Comparison of ENCODE assay signal across 9 cellular contexts in genomic region chr19:18194554-18195238, GRCh38. TPM values are rescaled to one million over a fixed set of nuclear protein-coding genes. Genes with fewer than 3 reads are reported as not detected.
DNase-seq lines count a peak whose midpoint lies in the region; ATAC-seq and TF ChIP-seq lines count a peak whose summit lies in the region.
"Had no signal": no experiment of that assay in that cellular context is flagged by ENCODE, and none has a peak within 500 bp of the region (broad histone marks: within the 10 kb centered on the region; RNA-seq: fewer than 3 reads in every experiment).

No MANE protein-coding gene starts in this region.

- no peak for ATAC-seq in gastroesophageal sphincter

- no peak for TF ChIP-seq CTCF in gastroesophageal sphincter (IDR thresholded peaks at IDR 0.05)

- peak overlapping the region in 1 of 2 donors; percentile 85 for H3K4me3 ChIP-seq in gastroesophageal sphincter

- TF ChIP-seq POLR2A in gastroesophageal sphincter (IDR thresholded peaks at IDR 0.05): no peak

- TF ChIP-seq EP300 in gastroesophageal sphincter (IDR thresholded peaks at IDR 0.05): no peak

- no peak overlapping the region for H3K27ac Mint-ChIP-seq in activated CD4-positive, alpha-beta memory T cell treated with anti-CD3 and anti-CD28 coated beads for 36 hours

- H3K9me3 ChIP-seq in gastroesophageal sphincter: no peaks in the 10 kb centered on the region

- peaks cover 12% of the 10 kb centered on the region for H3K36me3 Mint-ChIP-seq in activated CD4-positive, alpha-beta memory T cell treated with anti-CD3 and anti-CD28 coated beads for 36 hours

- 0% methylated on average over 1 of the region's 27 CpGs; no CpG with 5 or more reads in 1 of the 2 donors for WGBS in gastroesophageal sphincter (ENCODE audit: low coverage in 1 of 2), 2 donors

- peak overlapping the region; percentile 79 to 96 (median 96) for H3K27ac ChIP-seq in gastroesophageal sphincter

- POLR2A ChIA-PET in activated CD4-positive, alpha-beta memory T cell treated with anti-CD3 and anti-CD28 coated beads for 36 hours (lab: Charles Lee): no interaction called here

- H3K27me3 Mint-ChIP-seq in activated CD4-positive, alpha-beta memory T cell treated with anti-CD3 and anti-CD28 coated beads for 36 hours: no peaks in the 10 kb centered on the region

- CTCF ChIA-PET in activated CD4-positive, alpha-beta memory T cell treated with anti-CD3 and anti-CD28 coated beads for 36 hours (lab: Charles Lee): interaction anchor here (0.6 to 1.6 kb wide), 6 partner anchors 10 to 146 kb away, joined by 3 to 5 read pairs (median 4); partner anchors contain the start of genes PGPEP1 and RAB3A

- peaks cover 21% of the 10 kb centered on the region for H3K4me1 Mint-ChIP-seq in activated CD4-positive, alpha-beta memory T cell treated with anti-CD3 and anti-CD28 coated beads for 36 hours (ENCODE audit: low read depth)

- H3K27me3 ChIP-seq in gastroesophageal sphincter: no peaks in the 10 kb centered on the region

- peak overlapping the region; percentile 86 for H3K4me3 Mint-ChIP-seq in activated CD4-positive, alpha-beta memory T cell treated with anti-CD3 and anti-CD28 coated beads for 36 hours

- intact Hi-C loops in activated CD4-positive, alpha-beta memory T cell treated with anti-CD3 and anti-CD28 coated beads for 36 hours (cut with micrococcal nuclease): no loop called here

- DNase-seq in activated T-cell treated with anti-CD3 and anti-CD28 coated beads for 24 hours (ENCODE audit: low read depth) (peak; percentile 21), activated T-cell treated with anti-CD3 and anti-CD28 coated beads for 4 hours (no peak), NCI-H510A (lab: John Stamatoyannopoulos, UW) (no peak), NCI-H1694 (lab: John Stamatoyannopoulos, UW) (no peak), NCI-H2171 treated with DMSO at 0.1 percent for 48 hours (lab: John Stamatoyannopoulos, UW) (no peak)
- DNase-seq in activated CD4-positive, alpha-beta memory T cell treated with anti-CD3 and anti-CD28 coated beads for 36 hours: peak; percentile 44
- peak; percentile 42 to 48 for DNase-seq in stimulated activated CD4-positive, alpha-beta T cell treated with anti-CD3 and anti-CD28 coated beads, Interleukin-2, amount 100 ng/mL, for 24 hours

- H3K36me3 ChIP-seq in gastroesophageal sphincter: peaks cover 0 to 42% of the 10 kb centered on the region in 2 donors

- H3K9me3 Mint-ChIP-seq in activated CD4-positive, alpha-beta memory T cell treated with anti-CD3 and anti-CD28 coated beads for 36 hours: no peaks in the 10 kb centered on the region

- peaks cover 0 to 44% (median 16%) of the 10 kb centered on the region in 3 donors for H3K4me1 ChIP-seq in gastroesophageal sphincter

RNA-seq across cellular contexts. Expression of gene MPV17L2, which starts 1.7 kb away (rescaled TPM):
- 1 to 10 TPM; 6.4 to 7.3 TPM for total RNA-seq in activated CD4-positive, alpha-beta memory T cell treated with anti-CD3 and anti-CD28 coated beads for 36 hours
- 10 to 100 TPM; 13.8 to 30.7 (median 22.4) TPM for total RNA-seq in gastroesophageal sphincter

RNA-seq across cellular contexts. Expression of gene RAB3A, which starts 9.1 kb away (rescaled TPM):
- 1 to 10 TPM; 3.9 to 4.3 TPM for total RNA-seq in activated CD4-positive, alpha-beta memory T cell treated with anti-CD3 and anti-CD28 coated beads for 36 hours
- total RNA-seq in gastroesophageal sphincter: 1 to 10 TPM in 3 of 4 donors, under 1 TPM in 1; 0.92 to 3.8 (median 1.6) TPM

RNA-seq across cellular contexts. Expression of gene IFI30, which starts 21.1 kb away (rescaled TPM):
- total RNA-seq in activated CD4-positive, alpha-beta memory T cell treated with anti-CD3 and anti-CD28 coated beads for 36 hours: 10 to 100 TPM; 23.7 to 26.9 TPM
- total RNA-seq in gastroesophageal sphincter: 10 to 100 TPM in 3 of 4 donors, 1 to 10 TPM in 1; 4.4 to 79.6 (median 40.8) TPM

RNA-seq across cellular contexts. Expression of gene PDE4C, which starts 31.5 kb away (rescaled TPM):
- not detected for total RNA-seq in activated CD4-positive, alpha-beta memory T cell treated with anti-CD3 and anti-CD28 coated beads for 36 hours
- total RNA-seq in gastroesophageal sphincter: 1 to 10 TPM in 1 of 4 donors, under 1 TPM in 3; 0.35 to 2.3 (median 0.53) TPM
- total RNA-seq: activated CD8-positive, alpha-beta memory T cell treated with anti-CD3 and anti-CD28 coated beads for 36 hours had no signal

RNA-seq across cellular contexts. Expression of gene PIK3R2, which starts 41.7 kb away (rescaled TPM):
- total RNA-seq in activated CD4-positive, alpha-beta memory T cell treated with anti-CD3 and anti-CD28 coated beads for 36 hours: 10 to 100 TPM; 14.9 to 19.1 TPM
- total RNA-seq in gastroesophageal sphincter: 10 to 100 TPM in 3 of 4 donors, 1 to 10 TPM in 1; 5.3 to 30.1 (median 22.7) TPM

Comparison
In these comparisons a context has a peak if more than half of its experiments do, and no peak if none do; other contexts are left out.
1. DNase-seq: peak in activated T-cell treated with anti-CD3 and anti-CD28 coated beads for 24 hours (single experiment), activated CD4-positive, alpha-beta memory T cell treated with anti-CD3 and anti-CD28 coated beads for 36 hours (single experiment) and stimulated activated CD4-positive, alpha-beta T cell treated with anti-CD3 and anti-CD28 coated beads, Interleukin-2, amount 100 ng/mL, for 24 hours (2 of 2); none in activated T-cell treated with anti-CD3 and anti-CD28 coated beads for 4 hours (single experiment), NCI-H510A (single experiment), NCI-H1694 (single experiment) and NCI-H2171 treated with DMSO at 0.1 percent for 48 hours (single experiment).